10 cellular contexts compared by ENCODE assay signal in genomic region chr1:193120604-193121166, GRCh38. TPM values are rescaled to one million over a fixed set of nuclear protein-coding genes. Genes with fewer than 3 reads are reported as not detected.
DNase-seq lines count a peak whose midpoint lies in the region; ATAC-seq and TF ChIP-seq lines count a peak whose summit lies in the region.
"Had no signal": no experiment of that assay in that cellular context is flagged by ENCODE, and none has a peak within 500 bp of the region (broad histone marks: within the 10 kb centered on the region; RNA-seq: fewer than 3 reads in every experiment).

No MANE protein-coding gene starts in this region.

- H3K9ac ChIP-seq in KMS-11: no peak overlapping the region

- H3K27me3 ChIP-seq in CD8-positive, alpha-beta memory T cell (ENCODE audit: insufficient read depth, low read length, poor library complexity, severe bottlenecking): no peaks in the 10 kb centered on the region
- H3K27me3 ChIP-seq in KMS-11 (ENCODE audit: insufficient read depth, low read depth) (no peaks in the 10 kb centered on the region), neutrophil (no peaks in the 10 kb centered on the region)

- peak overlapping the region; percentile 99 for H3K4me3 ChIP-seq in CD8-positive, alpha-beta memory T cell (ENCODE audit: low read length)
- H3K4me3 ChIP-seq in KMS-11 (IDR thresholded peaks at IDR 0.05; ENCODE audit: insufficient read depth, low read depth, low read length): no peak overlapping the region
- H3K4me3 ChIP-seq in neutrophil (ENCODE audit: low read depth in 1 of 2, low read length in 1 of 2): peak overlapping the region in 1 of 2 experiments; percentile 82

- H3K27ac Mint-ChIP-seq in CD8-positive, alpha-beta memory T cell: peak overlapping the region in 7 of 8 donors; percentile 79 to 99 (median 90)
- peak overlapping the region; percentile 94 for H3K27ac Mint-ChIP-seq in dendritic cell treated with granulocyte-macrophage colony-stimulating factor and Interleukin-4, amounts not matched to agents 40 ng/mL and 50 ng/mL, for 4 days

- DNase-seq in CD8-positive, alpha-beta memory T cell: peak in 1 of 5 donors; percentile 6
- DNase-seq in MV-4-11 (lab: John Stamatoyannopoulos, UW) (no peak), DMS114 treated with DMSO at 0.1 percent for 48 hours (lab: John Stamatoyannopoulos, UW; ENCODE audit: unreplicated experiment) (no peak)
- DNase-seq: kidney, Right ventricle myocardium superior had no signal

- no peak overlapping the region for H3K27ac ChIP-seq in CD8-positive, alpha-beta memory T cell (ENCODE audit: low read depth, low read length)
- H3K27ac ChIP-seq in KMS-11 (no peak overlapping the region), neutrophil (peak overlapping the region; percentile 91)

- H3K4me1 Mint-ChIP-seq in CD8-positive, alpha-beta memory T cell: peaks cover 43 to 54% (median 51%) of the 10 kb centered on the region in 3 donors
- H3K4me1 Mint-ChIP-seq in dendritic cell treated with granulocyte-macrophage colony-stimulating factor and Interleukin-4, amounts not matched to agents 40 ng/mL and 50 ng/mL, for 4 days (ENCODE audit: low read depth): peaks cover 41% of the 10 kb centered on the region

- POLR2A ChIA-PET in CD8-positive, alpha-beta memory T cell (lab: Charles Lee): interaction anchor here (0.6 to 1.5 kb wide), 8 partner anchors 16 to 657 kb away, joined by 3 to 12 read pairs (median 4); partner anchors contain the start of genes GLRX2, RGS2, RO60 and UCHL5

- no peak for ATAC-seq in HG02798 (IDR thresholded peaks at IDR 0.05; ENCODE audit: poor library complexity, unreplicated experiment)
- no peak for ATAC-seq in GM19351 (IDR thresholded peaks at IDR 0.05; ENCODE audit: unreplicated experiment)

- peaks cover 0 to 1% of the 10 kb centered on the region in 2 donors for H3K27me3 Mint-ChIP-seq in CD8-positive, alpha-beta memory T cell
- H3K27me3 Mint-ChIP-seq in dendritic cell treated with granulocyte-macrophage colony-stimulating factor and Interleukin-4, amounts not matched to agents 40 ng/mL and 50 ng/mL, for 4 days: peaks cover 4% of the 10 kb centered on the region

- no peaks in the 10 kb centered on the region for H3K9me3 Mint-ChIP-seq in CD8-positive, alpha-beta memory T cell
- no peaks in the 10 kb centered on the region for H3K9me3 Mint-ChIP-seq in dendritic cell treated with granulocyte-macrophage colony-stimulating factor and Interleukin-4, amounts not matched to agents 40 ng/mL and 50 ng/mL, for 4 days

- intact Hi-C loops in dendritic cell treated with granulocyte-macrophage colony-stimulating factor and Interleukin-4, amounts not matched to agents 40 ng/mL and 50 ng/mL, for 4 days (cut with micrococcal nuclease): loop anchor here (5.0 to 10.0 kb wide), 2 partner anchors 183 to 646 kb away; no protein-coding TSS in a partner anchor

- TF ChIP-seq CTCF in KMS-11 (conservative IDR thresholded peaks at IDR 0.05; ENCODE audit: low read depth, low read length) (no peak), neutrophil (IDR thresholded peaks at IDR 0.05) (no peak)

- H3K4me3 Mint-ChIP-seq in CD8-positive, alpha-beta memory T cell: peak overlapping the region; percentile 93 to 99 (median 95)
- H3K4me3 Mint-ChIP-seq in dendritic cell treated with granulocyte-macrophage colony-stimulating factor and Interleukin-4, amounts not matched to agents 40 ng/mL and 50 ng/mL, for 4 days: peak overlapping the region; percentile 78

- peak overlapping the region; percentile 65 for H3K4me2 ChIP-seq in KMS-11

- H3K79me2 ChIP-seq in KMS-11 (ENCODE audit: insufficient read depth, low read depth): peaks cover 33% of the 10 kb centered on the region

- H4K20me1 ChIP-seq in KMS-11 (ENCODE audit: insufficient read depth): no peaks in the 10 kb centered on the region

- no peak overlapping the region for H2AFZ ChIP-seq in KMS-11 (ENCODE audit: low read depth)

- CTCF ChIA-PET in CD8-positive, alpha-beta memory T cell (lab: Charles Lee): interaction anchor here (1.2 to 3.6 kb wide), 6 partner anchors 13 to 314 kb away, joined by 3 to 30 read pairs (median 8); partner anchors contain the start of genes GLRX2, RO60 and UCHL5

- H3K36me3 ChIP-seq in CD8-positive, alpha-beta memory T cell (ENCODE audit: insufficient read depth, low read length): peaks cover 3% of the 10 kb centered on the region
- H3K36me3 ChIP-seq in KMS-11 (ENCODE audit: insufficient read depth) (peaks cover 5% of the 10 kb centered on the region; the same call in 1 of the 2 replicates), neutrophil (peaks cover 8% of the 10 kb centered on the region)

- H3K4me1 ChIP-seq in CD8-positive, alpha-beta memory T cell (ENCODE audit: insufficient read depth, low read length): peaks cover 33% of the 10 kb centered on the region
- H3K4me1 ChIP-seq in KMS-11 (ENCODE audit: low read depth, poor library complexity, severe bottlenecking) (peaks cover 27% of the 10 kb centered on the region), neutrophil (ENCODE audit: control insufficient read depth in 1 of 2, insufficient read depth in 1 of 2, low read depth in 1 of 2, low read length in 1 of 2) (peaks cover 26 to 28% of the 10 kb centered on the region in 2 experiments)

- H3K36me3 Mint-ChIP-seq in CD8-positive, alpha-beta memory T cell: peaks cover 0 to 26% (median 2%) of the 10 kb centered on the region in 3 donors
- H3K36me3 Mint-ChIP-seq in dendritic cell treated with granulocyte-macrophage colony-stimulating factor and Interleukin-4, amounts not matched to agents 40 ng/mL and 50 ng/mL, for 4 days (ENCODE audit: low read depth): peaks cover 8% of the 10 kb centered on the region

- no peaks in the 10 kb centered on the region for H3K9me3 ChIP-seq in CD8-positive, alpha-beta memory T cell (ENCODE audit: low read length)
- H3K9me3 ChIP-seq in neutrophil: no peaks in the 10 kb centered on the region

RNA-seq across cellular contexts. Expression of gene CDC73, which starts 1.1 kb away (rescaled TPM):
- total RNA-seq in CD8-positive, alpha-beta memory T cell: 10 to 100 TPM; 59.8 to 63.8 TPM
- polyA plus RNA-seq in CD8-positive, alpha-beta memory T cell: 58.5 TPM

RNA-seq across cellular contexts. Expression of gene GLRX2, which starts 15.5 kb away (rescaled TPM):
- total RNA-seq in CD8-positive, alpha-beta memory T cell: 10 to 100 TPM; 47.1 to 49.6 TPM
- polyA plus RNA-seq in CD8-positive, alpha-beta memory T cell: 13.2 TPM
